1 cellular context compared by ENCODE assay signal in genomic region chr2:20208487-20208882, GRCh38.
TF ChIP-seq lines count a peak whose summit lies in the region.

No MANE protein-coding gene starts in this region.

TF ChIP-seq in IMR-90, 13 proteins besides CTCF, POLR2A, EP300 and RAD21 (continued from another document):
- no peak for TF ChIP-seq ELK1 (IDR thresholded peaks at IDR 0.05; ENCODE audit: borderline replicate concordance, low read depth, low read length)
TF ChIP-seq in IMR-90: peak in this region for 0.
